In genomic region chrX:87636533-87636932, GRCh38 we compare ENCODE assay signal across 24 cellular contexts.
A peak's percentile ranks its signal among the peaks of the same experiment; 100 is the strongest.
DNase-seq lines count a peak whose midpoint lies in the region; ATAC-seq, FAIRE-seq and TF ChIP-seq lines count a peak whose summit lies in the region.
"Had no signal": no experiment of that assay in that cellular context is flagged by ENCODE, and none has a peak within 500 bp of the region (broad histone marks: within the 10 kb centered on the region; RNA-seq: fewer than 3 reads in every experiment).

No MANE protein-coding gene starts in this region.

- peak; percentile 52 for DNase-seq in NCI-H82 (lab: John Stamatoyannopoulos, UW)
- no peak for DNase-seq in NCI-H82 treated with DMSO at 0.1 percent for 48 hours (lab: John Stamatoyannopoulos, UW; ENCODE audit: unreplicated experiment)
- DNase-seq in SW480 (ENCODE audit: low spot score), result peak; percentile 22
- DNase-seq in kidney, result peak; percentile 27
- DNase-seq in activated T-cell treated with anti-CD3 and anti-CD28 coated beads, Interleukin-2, amount 50 U/mL, for 72 hours, result no peak
- DNase-seq in immature natural killer cell, result no peak
- no peak for DNase-seq in body of pancreas
- no peak for DNase-seq in OCI-M2 (lab: John Stamatoyannopoulos, UW; ENCODE audit: unreplicated experiment)
- DNase-seq: 8988T; Calu3; CD4-positive, alpha-beta memory T cell; EL; GOT3; HFFc6; NCI-H1105; NCI-H187; NCI-H2171; NCI-H526; OCI-M1; SHP77; SK-N-SH had no signal

- H3K4me1 ChIP-seq in kidney (ENCODE audit: control insufficient read depth in 1 of 2, insufficient read depth in 1 of 2, low read depth in 1 of 2, low read length in 2 of 2), result no peaks in the 10 kb centered on the region
- H3K4me1 ChIP-seq in body of pancreas, result no peaks in the 10 kb centered on the region

- no peaks in the 10 kb centered on the region for H3K4me1 Mint-ChIP-seq in activated T-cell treated with anti-CD3 and anti-CD28 coated beads, Interleukin-2, amount 50 U/mL, for 72 hours (ENCODE audit: low read depth)
- no peaks in the 10 kb centered on the region for H3K4me1 Mint-ChIP-seq in immature natural killer cell
- H3K4me1 Mint-ChIP-seq: B cell; CD4-positive, alpha-beta memory T cell had no signal

- no peak overlapping the region for H3K4me3 ChIP-seq in kidney (ENCODE audit: low read length in 2 of 2)
- H3K4me3 ChIP-seq in body of pancreas, result no peak overlapping the region

- H3K36me3 ChIP-seq in kidney (ENCODE audit: control insufficient read depth in 1 of 2, insufficient read depth in 2 of 2, low read length in 2 of 2) (no peaks in the 10 kb centered on the region), body of pancreas (replicated peaks in 1 of 2; ENCODE audit: insufficient read depth in 1 of 2, low read depth in 2 of 2) (no peaks in the 10 kb centered on the region)

- H3K4me3 Mint-ChIP-seq in activated T-cell treated with anti-CD3 and anti-CD28 coated beads, Interleukin-2, amount 50 U/mL, for 72 hours, result no peak overlapping the region
- no peak overlapping the region for H3K4me3 Mint-ChIP-seq in immature natural killer cell
- H3K4me3 Mint-ChIP-seq: B cell; CD4-positive, alpha-beta memory T cell; HFFc6 had no signal

- no peak for FAIRE-seq in kidney (lab: Jason Lieb, UNC)
- FAIRE-seq: GM12892, GM18507 had no signal

- H3K9ac ChIP-seq in kidney (ENCODE audit: low read length in 2 of 2), result no peak overlapping the region
- H3K9ac ChIP-seq: SK-N-SH had no signal

- TF ChIP-seq POLR2A in body of pancreas (IDR thresholded peaks at IDR 0.05), result no peak

- 79 to 87% methylated on average over 3 of the region's 3 CpGs for WGBS in body of pancreas, 2 donors

- no peak overlapping the region for H3K27ac ChIP-seq in kidney (ENCODE audit: low read depth in 2 of 2, low read length in 2 of 2)
- H3K27ac ChIP-seq in body of pancreas, result no peak overlapping the region

- no peak overlapping the region for H3K27ac Mint-ChIP-seq in activated T-cell treated with anti-CD3 and anti-CD28 coated beads, Interleukin-2, amount 50 U/mL, for 72 hours
- no peak overlapping the region for H3K27ac Mint-ChIP-seq in immature natural killer cell
- H3K27ac Mint-ChIP-seq: B cell; CD4-positive, alpha-beta memory T cell; HFFc6 had no signal

- no peak for TF ChIP-seq CTCF in kidney (IDR thresholded peaks at IDR 0.05; ENCODE audit: borderline replicate concordance, extremely low read depth, insufficient read depth)
- TF ChIP-seq CTCF in body of pancreas (IDR thresholded peaks at IDR 0.05), result no peak

- peaks cover 0 to 5% of the 10 kb centered on the region in 2 donors for H3K36me3 Mint-ChIP-seq in activated T-cell treated with anti-CD3 and anti-CD28 coated beads, Interleukin-2, amount 50 U/mL, for 72 hours (ENCODE audit: insufficient read depth in 2 of 2)
- peaks cover 0 to 4% (median 0%) of the 10 kb centered on the region in 3 donors for H3K36me3 Mint-ChIP-seq in immature natural killer cell
- H3K36me3 Mint-ChIP-seq: CD4-positive, alpha-beta memory T cell had no signal

- intact Hi-C loops in kidney (cut with DNase I), result no loop called here
- intact Hi-C loops in body of pancreas (cut with DNase I), result no loop called here

- H3K27me3 Mint-ChIP-seq in activated T-cell treated with anti-CD3 and anti-CD28 coated beads, Interleukin-2, amount 50 U/mL, for 72 hours (ENCODE audit: low read depth), result no peaks in the 10 kb centered on the region
- peaks cover 0 to 7% (median 0%) of the 10 kb centered on the region in 3 donors for H3K27me3 Mint-ChIP-seq in immature natural killer cell (ENCODE audit: low read depth in 3 of 3)
- H3K27me3 Mint-ChIP-seq: B cell; CD4-positive, alpha-beta memory T cell had no signal

- H3K27me3 ChIP-seq in body of pancreas, result no peaks in the 10 kb centered on the region

- H3K9me3 Mint-ChIP-seq in activated T-cell treated with anti-CD3 and anti-CD28 coated beads, Interleukin-2, amount 50 U/mL, for 72 hours, result peaks cover 2% of the 10 kb centered on the region in 2 donors
- H3K9me3 Mint-ChIP-seq in immature natural killer cell, result peaks cover 0 to 6% (median 3%) of the 10 kb centered on the region in 6 donors
- H3K9me3 Mint-ChIP-seq: HFFc6 had no signal

- no peaks in the 10 kb centered on the region for H3K9me3 ChIP-seq in kidney (ENCODE audit: control insufficient read depth in 1 of 2, low read length in 2 of 2)
- H3K9me3 ChIP-seq in body of pancreas, result no peaks in the 10 kb centered on the region
- H3K9me3 ChIP-seq: SK-N-SH had no signal

- ATAC-seq in activated T-cell treated with anti-CD3 and anti-CD28 coated beads, Interleukin-2, amount 50 U/mL, for 72 hours (replicated peaks in 1 of 2), result no peak
- no peak for ATAC-seq in body of pancreas

Comparison
In these comparisons a context has a peak if more than half of its experiments do, and no peak if none do; other contexts are left out.
1. DNase-seq: peak in NCI-H82 (single experiment), SW480 (single experiment) and kidney (single experiment); none in NCI-H82 treated with DMSO at 0.1 percent for 48 hours (single experiment), activated T-cell treated with anti-CD3 and anti-CD28 coated beads, Interleukin-2, amount 50 U/mL, for 72 hours (0 of 2), immature natural killer cell (0 of 3), body of pancreas (0 of 4) and OCI-M2 (single experiment).